In the genomic region with DNA sequence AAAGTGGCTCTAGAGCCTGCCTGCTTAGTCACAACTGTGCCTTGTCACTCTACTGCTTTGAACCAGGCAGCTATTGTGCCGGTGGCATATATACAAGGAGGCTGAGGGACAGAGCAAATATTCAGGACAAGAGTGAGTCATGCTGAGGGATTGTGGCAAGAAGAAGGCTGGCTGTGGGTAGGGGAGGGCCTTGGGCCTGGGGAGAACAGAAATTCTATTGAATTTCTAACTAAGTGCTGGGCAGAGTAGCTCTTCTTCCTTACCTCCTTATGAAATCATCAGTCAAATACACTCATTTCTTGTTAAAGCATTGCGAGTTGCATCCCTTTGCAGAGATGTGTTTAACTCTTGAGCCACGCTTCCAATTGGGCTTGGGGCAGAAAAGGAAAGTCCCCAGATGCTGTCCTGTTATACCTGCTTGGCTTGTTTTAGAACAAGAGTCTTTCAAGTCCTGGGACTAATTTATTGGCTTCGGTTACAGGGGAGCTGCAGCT, we compare ENCODE assay signal across 12 cellular contexts. TPM values are rescaled to one million over a fixed set of nuclear protein-coding genes. Genes with fewer than 3 reads are reported as not detected.
A peak's percentile ranks its signal among the peaks of the same experiment; 100 is the strongest.
DNase-seq lines count a peak whose midpoint lies in the region; ATAC-seq and TF ChIP-seq lines count a peak whose summit lies in the region.
"Had no signal": no experiment of that assay in that cellular context is flagged by ENCODE, and none has a peak within 500 bp of the region (broad histone marks: within the 10 kb centered on the region; RNA-seq: fewer than 3 reads in every experiment).

No MANE protein-coding gene starts in this region.

- H3K27ac Mint-ChIP-seq in Caco-2 (ENCODE audit: unreplicated experiment) (peak overlapping the region; percentile 40), brain (peak overlapping the region in 3 of 5 experiments; percentile 45 to 68 (median 56))
- H3K27ac Mint-ChIP-seq: activated CD8-positive, alpha-beta memory T cell treated with anti-CD3 and anti-CD28 coated beads, Interleukin-2, amount 10 ng/mL, durations not matched to agents 7 days and 5 days; natural killer cell treated with Interleukin-12 subunit alpha and Interleukin-12 subunit beta and Interleukin-15 and Interleukin-18, amount 100 ng/mL, for 72 hours had no signal

- in situ Hi-C loops in ACHN (cut with HindIII; ENCODE audit: low pct_ligation_motif_present, low pct_unique_long_range_greater_than_20kb, low sequenced_read_pairs) = no loop called here

- peaks cover 8% of the 10 kb centered on the region for H3K9me3 Mint-ChIP-seq in Caco-2 (ENCODE audit: unreplicated experiment)
- no peaks in the 10 kb centered on the region for H3K9me3 Mint-ChIP-seq in brain
- H3K9me3 Mint-ChIP-seq: natural killer cell treated with Interleukin-12 subunit alpha and Interleukin-12 subunit beta and Interleukin-15 and Interleukin-18, amount 100 ng/mL, for 72 hours had no signal

- H3K27me3 ChIP-seq in Caco-2 (replicated peaks; ENCODE audit: control insufficient read depth, insufficient read depth, low read length) = no peaks in the 10 kb centered on the region
- no peaks in the 10 kb centered on the region for H3K27me3 ChIP-seq in HUES48 (ENCODE audit: control insufficient read depth, insufficient read depth, low read length)

- peaks cover 11% of the 10 kb centered on the region for H3K4me1 Mint-ChIP-seq in Caco-2 (ENCODE audit: low read depth, unreplicated experiment)
- H3K4me1 Mint-ChIP-seq in brain = peaks cover 41% of the 10 kb centered on the region
- H3K4me1 Mint-ChIP-seq: activated CD8-positive, alpha-beta memory T cell treated with anti-CD3 and anti-CD28 coated beads, Interleukin-2, amount 10 ng/mL, durations not matched to agents 7 days and 5 days had no signal

- CTCF ChIA-PET in Caco-2 (lab: Charles Lee) = no interaction called here

- intact Hi-C loops in Caco-2 (cut with micrococcal nuclease; ENCODE audit: unreplicated experiment) = no loop called here

- H3K4me3 ChIP-seq in Caco-2 (ENCODE audit: low read depth, low read length) (no peak overlapping the region), HUES48 (ENCODE audit: low read depth, low read length) (no peak overlapping the region)

- H3K27me3 Mint-ChIP-seq in Caco-2 (ENCODE audit: insufficient read depth, unreplicated experiment) (peaks cover 4% of the 10 kb centered on the region), brain (no peaks in the 10 kb centered on the region)
- H3K27me3 Mint-ChIP-seq: activated CD8-positive, alpha-beta memory T cell treated with anti-CD3 and anti-CD28 coated beads, Interleukin-2, amount 10 ng/mL, durations not matched to agents 7 days and 5 days had no signal

- no TSS peak for BruUV-seq in Caco-2 (replicated peaks; lab: Mats Ljungman, UMichigan)

- TF ChIP-seq CTCF in Caco-2 (IDR thresholded peaks at IDR 0.05; ENCODE audit: insufficient read depth in 1 of 2, low read depth in 1 of 2, low read length in 1 of 2, severe bottlenecking in 1 of 2, unreplicated experiment in 1 of 2) (no peak), brain (conservative IDR thresholded peaks at IDR 0.05) (no peak)

- POLR2A ChIA-PET in Caco-2 (lab: Charles Lee) = no interaction called here

- no peaks in the 10 kb centered on the region for H3K36me3 ChIP-seq in Caco-2 (ENCODE audit: control insufficient read depth, insufficient read depth, low read length)
- H3K36me3 ChIP-seq in HUES48 (ENCODE audit: control insufficient read depth, insufficient read depth, low read length) = no peaks in the 10 kb centered on the region

- DNase-seq in Caco-2 = peak; percentile 63 to 78
- DNase-seq in medulla oblongata (ENCODE audit: extremely low spot score) = peak; percentile 25
- no peak for DNase-seq in T-helper 2 cell
- DNase-seq in activated T-cell treated with anti-CD3 and anti-CD28 coated beads, Interleukin-2, amount 50 U/mL, for 1 hour = no peak
- DNase-seq in ACHN = no peak
- DNase-seq: activated CD8-positive, alpha-beta memory T cell treated with anti-CD3 and anti-CD28 coated beads, Interleukin-2, amount 10 ng/mL, durations not matched to agents 7 days and 5 days; stimulated activated CD4-positive, alpha-beta T cell treated with anti-CD3 and anti-CD28 coated beads, Interleukin-4, amount 100 ng/mL, for 24 hours had no signal

- H3K4me1 ChIP-seq in Caco-2 = peaks cover 18% of the 10 kb centered on the region; the same call in 1 of the 2 replicates
- H3K4me1 ChIP-seq in HUES48 (ENCODE audit: control insufficient read depth, insufficient read depth, low read length) = peaks cover 26% of the 10 kb centered on the region

- H3K27ac ChIP-seq in HUES48 (ENCODE audit: low read depth, low read length) = peak overlapping the region; percentile 82
- H3K27ac ChIP-seq: HL-60 had no signal

- H3K4me3 Mint-ChIP-seq in Caco-2 (ENCODE audit: unreplicated experiment) (peak overlapping the region; percentile 12), brain (no peak overlapping the region)
- H3K4me3 Mint-ChIP-seq: activated CD8-positive, alpha-beta memory T cell treated with anti-CD3 and anti-CD28 coated beads, Interleukin-2, amount 10 ng/mL, durations not matched to agents 7 days and 5 days; natural killer cell treated with Interleukin-12 subunit alpha and Interleukin-12 subunit beta and Interleukin-15 and Interleukin-18, amount 100 ng/mL, for 72 hours had no signal

- H3K36me3 Mint-ChIP-seq in Caco-2 (ENCODE audit: insufficient read depth, unreplicated experiment) (no peaks in the 10 kb centered on the region), brain (no peaks in the 10 kb centered on the region)
- H3K36me3 Mint-ChIP-seq: activated CD8-positive, alpha-beta memory T cell treated with anti-CD3 and anti-CD28 coated beads, Interleukin-2, amount 10 ng/mL, durations not matched to agents 7 days and 5 days; natural killer cell treated with Interleukin-12 subunit alpha and Interleukin-12 subunit beta and Interleukin-15 and Interleukin-18, amount 100 ng/mL, for 72 hours had no signal

- no peak overlapping the region for H3K9ac ChIP-seq in HUES48 (ENCODE audit: low read depth, low read length)

- H3K9me3 ChIP-seq in Caco-2 = no peaks in the 10 kb centered on the region; the same call in 1 of the 2 replicates
- no peaks in the 10 kb centered on the region for H3K9me3 ChIP-seq in HUES48 (ENCODE audit: control insufficient read depth, insufficient read depth, low read length)

- ATAC-seq in GM21528 (IDR thresholded peaks at IDR 0.05; ENCODE audit: low FRiP score, unreplicated experiment) = no peak
- ATAC-seq: activated CD8-positive, alpha-beta memory T cell treated with anti-CD3 and anti-CD28 coated beads, Interleukin-2, amount 10 ng/mL, durations not matched to agents 7 days and 5 days had no signal

RNA-seq across cellular contexts. Expression of a gene that starts 59.7 kb away (rescaled TPM):
- 86.7 and 93.4 TPM in 2 replicates for total RNA-seq in Caco-2 (2022)
- polyA plus RNA-seq in brain (ENCODE audit: insufficient read depth, low read depth, low replicate concordance) = 108 TPM

Comparison
In these comparisons a context has a peak if more than half of its experiments do, and no peak if none do; other contexts are left out.
1. DNase-seq: peak in Caco-2 (2 of 2) and medulla oblongata (single experiment); none in T-helper 2 cell (0 of 5), activated T-cell treated with anti-CD3 and anti-CD28 coated beads, Interleukin-2, amount 50 U/mL, for 1 hour (single experiment) and ACHN (single experiment).